Comparison of ENCODE assay signal across 9 cellular contexts in genomic region chr5:140109050-140109817, GRCh38. TPM values are rescaled to one million over a fixed set of nuclear protein-coding genes. Genes with fewer than 3 reads are reported as not detected.
A peak's percentile ranks its signal among the peaks of the same experiment; 100 is the strongest.
DNase-seq lines count a peak whose midpoint lies in the region; ATAC-seq and TF ChIP-seq lines count a peak whose summit lies in the region.
"Had no signal": no experiment of that assay in that cellular context is flagged by ENCODE, and none has a peak within 500 bp of the region (broad histone marks: within the 10 kb centered on the region; RNA-seq: fewer than 3 reads in every experiment).

No MANE protein-coding gene starts in this region.

- no peaks in the 10 kb centered on the region for H3K27me3 ChIP-seq in breast epithelium

- H3K9me3 ChIP-seq in breast epithelium, result no peaks in the 10 kb centered on the region
- H3K9me3 ChIP-seq in mucosa of descending colon, result no peaks in the 10 kb centered on the region
- H3K9me3 ChIP-seq: neutrophil had no signal

- H3K4me1 ChIP-seq in breast epithelium (peaks cover 0 to 19% of the 10 kb centered on the region in 2 donors), mucosa of descending colon (ENCODE audit: low read depth) (peaks cover 21% of the 10 kb centered on the region)

- peak overlapping the region; percentile 77 to 99 for H3K27ac ChIP-seq in breast epithelium
- H3K27ac ChIP-seq: neutrophil had no signal

- no peak for TF ChIP-seq CTCF in AG10803 (conservative IDR thresholded peaks at IDR 0.05; ENCODE audit: low read length)
- TF ChIP-seq CTCF in breast epithelium (IDR thresholded peaks at IDR 0.05), result no peak
- TF ChIP-seq CTCF in mucosa of descending colon (IDR thresholded peaks at IDR 0.05), result no peak

- ATAC-seq in mucosa of descending colon (no peak), GM18502 (IDR thresholded peaks at IDR 0.05; ENCODE audit: poor library complexity, unreplicated experiment) (no peak), GM21367 (IDR thresholded peaks at IDR 0.05; ENCODE audit: unreplicated experiment) (no peak), HG02610 (IDR thresholded peaks at IDR 0.05; ENCODE audit: unreplicated experiment) (no peak)

- intact Hi-C loops in breast epithelium (cut with DNase I; ENCODE audit: low total_unique reads), result no loop called here
- intact Hi-C loops in mucosa of descending colon (cut with DNase I, micrococcal nuclease), result no loop called here

- H3K36me3 ChIP-seq in breast epithelium, result no peaks in the 10 kb centered on the region
- no peaks in the 10 kb centered on the region for H3K36me3 ChIP-seq in mucosa of descending colon (ENCODE audit: low read depth)
- H3K36me3 ChIP-seq: neutrophil had no signal

- peak; percentile 50 for DNase-seq in AG10803 (ENCODE audit: low read depth)
- peak; percentile 10 for DNase-seq in HK-2 (ENCODE audit: unreplicated experiment)
- no peak for DNase-seq in breast epithelium (ENCODE audit: low spot score in 2 of 2)
- DNase-seq in mucosa of descending colon, result peak in 2 of 3 donors; percentile 34 to 37
- no peak for DNase-seq in NCI-H446 (lab: John Stamatoyannopoulos, UW)

- TF ChIP-seq POLR2A in breast epithelium (IDR thresholded peaks at IDR 0.05), result no peak

- H3K4me3 ChIP-seq in AG10803 (ENCODE audit: low read length), result peak overlapping the region; percentile 82
- H3K4me3 ChIP-seq in breast epithelium, result peak overlapping the region; percentile 64 to 81 (median 78)
- no peak overlapping the region for H3K4me3 ChIP-seq in mucosa of descending colon

RNA-seq across cellular contexts. Expression of gene PURA, which starts 4.7 kb away (rescaled TPM):
- total RNA-seq in breast epithelium (10 to 100 TPM; 27.9 to 33.8 (median 30.1) TPM), mucosa of descending colon (10 to 100 TPM; 17.3 to 49.4 (median 18.4) TPM)

RNA-seq across cellular contexts. Expression of gene IGIP, which starts 16.5 kb away (rescaled TPM):
- total RNA-seq in breast epithelium, result 10 to 100 TPM; 19.0 to 23.1 (median 21.8) TPM
- 10 to 100 TPM in 1 of 3 donors, 1 to 10 TPM in 2; 8.1 to 25.1 (median 9.8) TPM for total RNA-seq in mucosa of descending colon

Comparison
In these comparisons a context has a peak if more than half of its experiments do, and no peak if none do; other contexts are left out.
1. DNase-seq: peak in AG10803 (single experiment), HK-2 (single experiment) and mucosa of descending colon (2 of 3); none in breast epithelium (0 of 2) and NCI-H446 (0 of 2).